14 cellular contexts compared by ENCODE assay signal in the genomic region with DNA sequence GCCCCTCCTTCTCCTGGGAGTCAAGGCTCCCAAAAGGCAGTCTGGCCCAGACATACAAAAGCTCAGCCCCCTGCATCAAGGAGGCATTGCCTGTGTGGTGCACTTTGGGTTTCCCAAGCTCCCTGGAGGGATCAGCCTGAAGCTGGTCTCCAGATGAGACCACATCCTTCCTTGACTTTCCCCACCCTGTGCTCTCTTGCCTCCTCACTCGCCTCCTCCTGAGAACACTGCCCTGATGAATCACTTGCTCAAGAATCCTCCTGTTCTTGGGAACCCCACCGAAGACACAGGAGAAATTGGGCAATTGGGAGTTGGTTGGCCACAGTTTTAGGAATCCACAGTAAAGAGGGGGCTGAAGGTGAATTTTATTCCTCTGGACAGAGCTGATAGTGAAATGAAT. TPM values are rescaled to one million over a fixed set of nuclear protein-coding genes. Genes with fewer than 3 reads are reported as not detected.
DNase-seq lines count a peak whose midpoint lies in the region; ATAC-seq and TF ChIP-seq lines count a peak whose summit lies in the region.
"Had no signal": no experiment of that assay in that cellular context is flagged by ENCODE, and none has a peak within 500 bp of the region (broad histone marks: within the 10 kb centered on the region; RNA-seq: fewer than 3 reads in every experiment).

No MANE protein-coding gene starts in this region.

- no peak for TF ChIP-seq POLR2A in vagina (IDR thresholded peaks at IDR 0.05)

- ATAC-seq in HG02763 (IDR thresholded peaks at IDR 0.05; ENCODE audit: unreplicated experiment): no peak
- no peak for ATAC-seq in GM21576 (IDR thresholded peaks at IDR 0.05; ENCODE audit: unreplicated experiment)

- H3K9me3 ChIP-seq in SJSA1 (replicated peaks): no peaks in the 10 kb centered on the region
- H3K9me3 ChIP-seq in vagina: no peaks in the 10 kb centered on the region
- H3K9me3 ChIP-seq: heart right ventricle had no signal

- H3K27me3 ChIP-seq in SJSA1 (replicated peaks): no peaks in the 10 kb centered on the region
- no peaks in the 10 kb centered on the region for H3K27me3 ChIP-seq in vagina
- H3K27me3 ChIP-seq: heart right ventricle had no signal

- H3K27ac ChIP-seq in SJSA1: peak overlapping the region; percentile 20; the same call in 1 of the 2 replicates
- H3K27ac ChIP-seq in vagina: peak overlapping the region; percentile 65
- H3K27ac ChIP-seq: KMS-11 had no signal

- TF ChIP-seq CTCF in fibroblast of the aortic adventitia (IDR thresholded peaks at IDR 0.05; ENCODE audit: insufficient read depth, low read length) (no peak), vagina (IDR thresholded peaks at IDR 0.05) (no peak)

- intact Hi-C loops in vagina (cut with DNase I): no loop called here

- H3K4me3 ChIP-seq in SJSA1 (no peak overlapping the region), fibroblast of the aortic adventitia (ENCODE audit: low read depth, low read length) (no peak overlapping the region), vagina (no peak overlapping the region)
- H3K4me3 ChIP-seq: heart right ventricle had no signal

- peaks cover 42% of the 10 kb centered on the region for H3K4me1 ChIP-seq in SJSA1 (replicated peaks)
- no peaks in the 10 kb centered on the region for H3K4me1 ChIP-seq in vagina

- H3K36me3 ChIP-seq in SJSA1 (no peaks in the 10 kb centered on the region), vagina (no peaks in the 10 kb centered on the region)
- H3K36me3 ChIP-seq: heart right ventricle had no signal

- DNase-seq in GM04504 (ENCODE audit: low read depth): peak; percentile 94
- DNase-seq in SJSA1 (ENCODE audit: low read depth in 1 of 2, low spot score in 2 of 2): peak in 1 of 2 experiments; percentile 19
- DNase-seq in fibroblast of the aortic adventitia (ENCODE audit: low read depth): peak; percentile 66
- DNase-seq in vagina (ENCODE audit: extremely low spot score in 2 of 2): no peak
- no peak for DNase-seq in DMS153 (lab: John Stamatoyannopoulos, UW)
- DNase-seq: activated effector memory CD4-positive, alpha-beta T cell treated with anti-CD3 and anti-CD28 coated beads, Interleukin-2, amount 50 U/mL, for 16 hours; heart right ventricle; NCI-H2029; right cardiac atrium; SHP77 treated with DMSO at 0.1 percent for 48 hours; stimulated activated naive CD4-positive, alpha-beta T cell had no signal

RNA-seq across cellular contexts. Expression of gene LYST, which starts 34.8 kb away (rescaled TPM):
- 4.1 and 8.1 TPM in 2 replicates for total RNA-seq in SJSA1 (2014; rRNA removed; shearing (Covaris generic))
- 28.1 and 30.4 TPM in 2 replicates for total RNA-seq in fibroblast of the aortic adventitia (ENCODE audit: low replicate concordance)
- total RNA-seq in vagina: 52.1 TPM

Comparison
In these comparisons a context has a peak if more than half of its experiments do, and no peak if none do; other contexts are left out.
1. DNase-seq: peak in GM04504 (single experiment) and fibroblast of the aortic adventitia (single experiment); none in vagina (0 of 2) and DMS153 (single experiment).